ENCODE assay signal across 8 cellular contexts in the genomic region with DNA sequence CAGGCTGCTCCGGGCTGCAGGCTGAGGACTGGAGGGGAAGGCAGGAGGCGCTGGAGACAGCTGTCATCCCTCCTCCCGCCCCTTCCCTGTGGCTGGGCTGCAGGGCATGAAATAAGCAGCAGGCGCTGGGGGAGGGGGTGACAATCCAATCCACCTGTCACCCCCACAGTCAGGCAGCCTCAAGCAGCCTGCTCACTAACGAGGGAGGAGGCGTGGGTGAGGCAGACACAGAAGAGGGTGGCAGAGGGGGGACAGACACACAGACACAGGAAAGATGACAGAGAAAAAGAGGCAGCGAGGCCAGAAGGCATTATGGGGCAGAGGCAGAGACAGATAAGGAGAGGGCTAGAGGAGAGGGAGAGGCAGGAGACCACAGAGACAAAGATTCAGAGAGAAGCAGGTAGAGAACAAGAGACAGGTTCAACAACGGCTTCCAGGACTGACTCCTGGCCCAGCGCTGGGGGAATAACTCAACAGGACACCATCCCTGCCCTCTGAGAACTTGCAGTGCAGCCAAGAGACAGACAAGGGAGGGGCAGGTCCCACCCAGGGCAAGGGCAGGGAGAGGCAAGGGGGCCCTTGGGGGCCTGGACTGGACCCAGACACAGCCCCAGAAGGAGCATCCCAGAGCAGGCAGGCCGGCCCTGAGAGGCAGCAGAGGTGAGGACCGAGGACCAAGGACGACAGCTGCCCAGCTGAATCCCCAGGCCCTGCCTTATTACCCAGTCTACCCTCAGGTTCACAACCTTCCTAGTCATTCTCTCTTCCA. TPM values are rescaled to one million over a fixed set of nuclear protein-coding genes. Genes with fewer than 3 reads are reported as not detected.
DNase-seq lines count a peak whose midpoint lies in the region; ATAC-seq, FAIRE-seq and TF ChIP-seq lines count a peak whose summit lies in the region.

No MANE protein-coding gene starts in this region.

- peaks cover 43% of the 10 kb centered on the region for H4K20me1 ChIP-seq in K562 (replicated peaks; ENCODE audit: control insufficient read depth, insufficient read depth, low read length)

- TF ChIP-seq RAD21 in A549 (conservative IDR thresholded peaks at IDR 0.05 in 1 of 2, IDR thresholded peaks at IDR 0.05 in 1 of 2) (no peak), K562 (CRISPR knock-in tag; conservative IDR thresholded peaks at IDR 0.05 in 1 of 2, IDR thresholded peaks at IDR 0.05 in 1 of 2) (peak in 1 of 2 experiments; percentile 38; a peak in 2 of 4 replicates)

- no peak for TF ChIP-seq CTCF in A549 (IDR thresholded peaks at IDR 0.05)
- TF ChIP-seq CTCF in K562 (IDR thresholded peaks at IDR 0.05 in 2 of 3, conservative IDR thresholded peaks at IDR 0.05 in 1 of 3; ENCODE audit: insufficient read depth in 2 of 3, low read depth in 1 of 3, low read length in 3 of 3): peak; percentile 17 to 42 (median 37); a peak in 3 of 6 replicates

- ATAC-seq in A549 (peak; percentile 3 to 31; a peak in 3 of 6 replicates), GM19025 (IDR thresholded peaks at IDR 0.05; ENCODE audit: low read depth, unreplicated experiment) (peak; percentile 27), K562 (peak; percentile 60), left lobe of liver (peak; percentile 19), HG03565 (IDR thresholded peaks at IDR 0.05; ENCODE audit: unreplicated experiment) (no peak)
- ATAC-seq in stimulated activated effector memory CD8-positive, alpha-beta T cell treated with anti-CD3 and anti-CD28 coated beads, Interleukin-12 subunit alpha, Interleukin-12 subunit beta, amount 100 ng/mL, for 72 hours: peak; percentile 55

- no peak overlapping the region for H2AFZ ChIP-seq in K562 (ENCODE audit: low read depth, low read length)

- H3K4me1 ChIP-seq in A549 (peaks cover 64% of the 10 kb centered on the region), SJCRH30 (peaks cover 54% of the 10 kb centered on the region), K562 (replicated peaks in 1 of 2; ENCODE audit: control insufficient read depth in 2 of 2, insufficient read depth in 2 of 2, low read length in 2 of 2) (peaks cover 58 to 61% of the 10 kb centered on the region in 2 experiments)

- FAIRE-seq in A549 (lab: Jason Lieb, UNC): no peak
- FAIRE-seq in K562 (lab: Jason Lieb, UNC): peak; percentile 76

- H3K36me3 ChIP-seq in SJCRH30 (no peaks in the 10 kb centered on the region), K562 (ENCODE audit: control insufficient read depth, insufficient read depth, low read length) (no peaks in the 10 kb centered on the region)

- H3K9me3 ChIP-seq in A549 (no peaks in the 10 kb centered on the region), SJCRH30 (replicated peaks) (no peaks in the 10 kb centered on the region), K562 (replicated peaks; ENCODE audit: control insufficient read depth, insufficient read depth, low read depth, low read length) (no peaks in the 10 kb centered on the region)

- H3K4me3 Mint-ChIP-seq in IgD-negative memory B cell: peak overlapping the region; percentile 65 to 97 (median 84)
- peak overlapping the region; percentile 85 for H3K4me3 Mint-ChIP-seq in stimulated activated effector memory CD8-positive, alpha-beta T cell treated with anti-CD3 and anti-CD28 coated beads, Interleukin-12 subunit alpha, Interleukin-12 subunit beta, amount 100 ng/mL, for 72 hours

- peaks cover 78% of the 10 kb centered on the region for H3K79me2 ChIP-seq in K562 (ENCODE audit: control insufficient read depth, insufficient read depth, low read length)

- TF ChIP-seq EP300 in A549 (IDR thresholded peaks at IDR 0.05) (no peak), K562 (IDR thresholded peaks at IDR 0.05; ENCODE audit: low read length) (no peak)

- DNase-seq in A549 (ENCODE audit: low read depth in 1 of 2, low spot score in 1 of 2) (no peak), SJCRH30 (peak; percentile 92 to 94), K562 (ENCODE audit: extremely low read depth in 1 of 4, low spot score in 3 of 4) (peak; percentile 53 to 68 (median 60)), left lobe of liver (ENCODE audit: low spot score) (no peak)
- no peak for DNase-seq in stimulated activated effector memory CD8-positive, alpha-beta T cell treated with anti-CD3 and anti-CD28 coated beads, Interleukin-12 subunit alpha, Interleukin-12 subunit beta, amount 100 ng/mL, for 72 hours (ENCODE audit: low spot score in 2 of 2)

- H3K4me3 ChIP-seq in A549: no peak overlapping the region
- H3K4me3 ChIP-seq in SJCRH30: no peak overlapping the region
- H3K4me3 ChIP-seq in K562: no peak overlapping the region

- H3K27ac ChIP-seq in A549: peak overlapping the region; percentile 48 to 75; a peak in 3 of 6 replicates
- peak overlapping the region; percentile 19 for H3K27ac ChIP-seq in SJCRH30
- peak overlapping the region; percentile 38; the same call in 2 of the 3 replicates for H3K27ac ChIP-seq in K562 (ENCODE audit: extremely low read depth, low read depth, low read length)

- H3K4me1 Mint-ChIP-seq in IgD-negative memory B cell: peaks cover 62 to 78% (median 71%) of the 10 kb centered on the region in 3 donors
- peaks cover 94% of the 10 kb centered on the region for H3K4me1 Mint-ChIP-seq in stimulated activated effector memory CD8-positive, alpha-beta T cell treated with anti-CD3 and anti-CD28 coated beads, Interleukin-12 subunit alpha, Interleukin-12 subunit beta, amount 100 ng/mL, for 72 hours

- TF ChIP-seq POLR2A in A549 (IDR thresholded peaks at IDR 0.05; ENCODE audit: low read length) (no peak), K562 (conservative IDR thresholded peaks at IDR 0.05) (no peak)

- no peaks in the 10 kb centered on the region for H3K36me3 Mint-ChIP-seq in IgD-negative memory B cell
- peaks cover 50% of the 10 kb centered on the region for H3K36me3 Mint-ChIP-seq in stimulated activated effector memory CD8-positive, alpha-beta T cell treated with anti-CD3 and anti-CD28 coated beads, Interleukin-12 subunit alpha, Interleukin-12 subunit beta, amount 100 ng/mL, for 72 hours

- POLR2A ChIA-PET in A549 (lab: Yijun Ruan, JAX) (interaction anchor here (0.7 to 1.6 kb wide), 3 partner anchors 11 to 102 kb away, joined by 3 to 4 read pairs (median 4); a partner anchor contains a TSS), K562 (lab: Yijun Ruan, JAX) (interaction anchor here (1.0 to 7.3 kb wide), 3 partner anchors 8 to 15 kb away, joined by 3 to 62 read pairs (median 4); a partner anchor contains a TSS)

- no peaks in the 10 kb centered on the region for H3K27me3 Mint-ChIP-seq in IgD-negative memory B cell

- no peaks in the 10 kb centered on the region for H3K9me3 Mint-ChIP-seq in IgD-negative memory B cell
- no peaks in the 10 kb centered on the region for H3K9me3 Mint-ChIP-seq in stimulated activated effector memory CD8-positive, alpha-beta T cell treated with anti-CD3 and anti-CD28 coated beads, Interleukin-12 subunit alpha, Interleukin-12 subunit beta, amount 100 ng/mL, for 72 hours

- H3K27me3 ChIP-seq in SJCRH30: no peaks in the 10 kb centered on the region
- no peaks in the 10 kb centered on the region for H3K27me3 ChIP-seq in K562 (ENCODE audit: control insufficient read depth in 2 of 2, insufficient read depth in 2 of 2, low read length in 2 of 2)

- peak overlapping the region; percentile 95 to 97 (median 96) for H3K27ac Mint-ChIP-seq in IgD-negative memory B cell
- H3K27ac Mint-ChIP-seq in stimulated activated effector memory CD8-positive, alpha-beta T cell treated with anti-CD3 and anti-CD28 coated beads, Interleukin-12 subunit alpha, Interleukin-12 subunit beta, amount 100 ng/mL, for 72 hours: peak overlapping the region; percentile 99

- peak overlapping the region; percentile 20 to 86; a peak in 2 of 4 replicates for H3K9ac ChIP-seq in K562 (ENCODE audit: insufficient read depth in 1 of 2, low read depth in 2 of 2, low read length in 2 of 2)

- peaks cover 17% of the 10 kb centered on the region for H3K9me1 ChIP-seq in K562 (ENCODE audit: control insufficient read depth, insufficient read depth, low read length)

- BruUV-seq in K562 (replicated peaks; lab: Mats Ljungman, UMichigan): no TSS peak

- in situ Hi-C loops in K562 (cut with MboI): no loop called here

- intact Hi-C loops in K562 (cut with micrococcal nuclease): loop anchor here (1.0 to 10.0 kb wide), 2 partner anchors 11 to 55 kb away; a partner anchor contains a TSS

- 75% methylated on average over 10 of the region's 12 CpGs for WGBS in A549 (ENCODE audit: missing lambda C conversion rate)
- WGBS in K562 (ENCODE audit: insufficient coverage, low coverage, missing lambda C conversion rate): 21% methylated on average over 10 of the region's 12 CpGs

- H3K4me2 ChIP-seq in A549 (peak overlapping the region; percentile 72), K562 (ENCODE audit: insufficient read depth, low read length) (peak overlapping the region; percentile 65)

- CTCF ChIA-PET in A549 (lab: Yijun Ruan, JAX): interaction anchor here (0.6 to 31.7 kb wide), 7 partner anchors 10 to 1161 kb away, joined by 3 to 474 read pairs (median 4); a partner anchor contains a TSS
- CTCF ChIA-PET in K562 (lab: Yijun Ruan, JAX; ENCODE audit: low intra/inter-chr PET ratio): no interaction called here

TF ChIP-seq in K562, 482 proteins besides CTCF, POLR2A, EP300 and RAD21 (continues in another document):
- no peak for TF ChIP-seq U2AF2 (optimal IDR thresholded peaks at IDR 0.05; ENCODE audit: low read depth, low read length)

RNA-seq across cellular contexts. Expression of a gene that starts 11.2 kb away (rescaled TPM):
- polyA plus RNA-seq in A549 (2011; rRNA removed): 16.8 and 20.8 TPM in 2 replicates
- polyA plus RNA-seq in A549 (2012; cell fraction: cytosol; rRNA removed): 24.1 and 35.9 TPM in 2 replicates
- polyA plus RNA-seq in A549 (2012; cell fraction: nucleus; rRNA removed): 93.8 and 94.5 TPM in 2 replicates
- polyA plus RNA-seq in A549 (2017; fragmentation: RNase III; extraction: RNeasy Plus Mini Kit Qiagen cat#74134 plus additional on column Dnase treatment): 20.7 to 23.4 TPM (median 22.8 TPM) in 3 replicates
- 22.8 and 26.8 TPM in 2 replicates for polyA minus RNA-seq in A549 (2011; rRNA and poly(A)+ RNA removed)
- 16.2 TPM for polyA plus RNA-seq in IgD-negative memory B cell
- total RNA-seq in SJCRH30 (2014; rRNA removed; shearing (Covaris generic)): 10.0 and 13.3 TPM in 2 replicates
- total RNA-seq in K562 (2011; cell fraction: chromatin; rRNA removed; ENCODE audit: low replicate concordance): 11.7 and 23.2 TPM in 2 replicates
- 10.0 and 13.7 TPM in 2 replicates for total RNA-seq in K562 (2011; cell fraction: nucleolus; rRNA removed)
- total RNA-seq in K562 (2011; cell fraction: nucleoplasm; rRNA removed): 14.1 and 18.8 TPM in 2 replicates
- 5.4 and 6.5 TPM in 2 replicates for total RNA-seq in K562 (2014; rRNA removed)
- 1.3 and 1.7 TPM in 2 replicates for total RNA-seq in K562 (2014; rRNA removed; fragmentation: Illumina TruSeq; extraction: Trizol)
- 2.6 and 2.7 TPM in 2 replicates for total RNA-seq in K562 (2015; rRNA removed; fragmentation: Illumina TruSeq; extraction: Trizol)
- total RNA-seq in K562 (2021): 13.8 and 19.5 TPM in 2 replicates
- 2.2 and 4.6 TPM in 2 replicates for polyA plus RNA-seq in K562 (2011; rRNA removed)
- 3.8 and 6.0 TPM in 2 replicates for polyA plus RNA-seq in K562 (2011; cell fraction: cytosol; rRNA removed)
- polyA plus RNA-seq in K562 (2011; cell fraction: nucleus; rRNA removed): 8.5 and 14.0 TPM in 2 replicates
- 8.7 and 11.3 TPM in 2 replicates for polyA plus RNA-seq in K562 (2012)
- polyA plus RNA-seq in K562 (2014; fragmentation: Illumina TruSeq; extraction: Trizol): 5.0 and 8.2 TPM in 2 replicates
- under 1 TPM; 0.10 TPM for polyA plus RNA-seq in K562 (2014; fragmentation: Nextera tagmentation; extraction: Ambion mirVana)
- polyA plus RNA-seq in K562 (2014; rRNA removed): 6.0 and 8.2 TPM in 2 replicates
- polyA minus RNA-seq in K562 (2011; rRNA and poly(A)+ RNA removed): 2.8 and 3.4 TPM in 2 replicates
- 3.1 and 5.6 TPM in 2 replicates for polyA minus RNA-seq in K562 (2011; cell fraction: cytosol; rRNA and poly(A)+ RNA removed)
- 4.6 and 7.7 TPM in 2 replicates for polyA minus RNA-seq in K562 (2011; cell fraction: nucleus; rRNA and poly(A)+ RNA removed)
- 17.5 TPM for total RNA-seq in left lobe of liver

Comparison
In these comparisons a context has a peak if more than half of its experiments do, and no peak if none do; other contexts are left out.
1. DNase-seq: peak in SJCRH30 (2 of 2) and K562 (4 of 4); none in A549 (0 of 2), left lobe of liver (single experiment) and stimulated activated effector memory CD8-positive, alpha-beta T cell treated with anti-CD3 and anti-CD28 coated beads, Interleukin-12 subunit alpha, Interleukin-12 subunit beta, amount 100 ng/mL, for 72 hours (0 of 2).
2. Peak in every context shown above with its lines, with median percentiles within 50 percentile points of each other: H3K27ac ChIP-seq.